Comparison of ENCODE assay signal across 17 cellular contexts in genomic region chr6:47047097-47047478, GRCh38. TPM values are rescaled to one million over a fixed set of nuclear protein-coding genes. Genes with fewer than 3 reads are reported as not detected.
A peak's percentile ranks its signal among the peaks of the same experiment; 100 is the strongest.
DNase-seq lines count a peak whose midpoint lies in the region; ATAC-seq and TF ChIP-seq lines count a peak whose summit lies in the region.
"Had no signal": no experiment of that assay in that cellular context is flagged by ENCODE, and none has a peak within 500 bp of the region (broad histone marks: within the 10 kb centered on the region; RNA-seq: fewer than 3 reads in every experiment).

No MANE protein-coding gene starts in this region.

- no peak overlapping the region for H4K8ac ChIP-seq in mesendoderm (ENCODE audit: low read depth, low read length)

- H3K36me3 ChIP-seq in body of pancreas (replicated peaks in 1 of 2; ENCODE audit: insufficient read depth in 1 of 2, low read depth in 2 of 2) (no peaks in the 10 kb centered on the region), mesendoderm (ENCODE audit: control insufficient read depth, insufficient read depth, low read length) (no peaks in the 10 kb centered on the region), upper lobe of right lung (no peaks in the 10 kb centered on the region)
- H3K36me3 ChIP-seq: sigmoid colon had no signal

- H3K4me3 ChIP-seq in body of pancreas (no peak overlapping the region), mesendoderm (ENCODE audit: low read length) (no peak overlapping the region), upper lobe of right lung (no peak overlapping the region)
- H3K4me3 ChIP-seq: sigmoid colon had no signal

- TF ChIP-seq CTCF in body of pancreas (IDR thresholded peaks at IDR 0.05) (no peak), upper lobe of right lung (IDR thresholded peaks at IDR 0.05) (no peak)

- H3K9me3 Mint-ChIP-seq in stimulated activated naive CD8-positive, alpha-beta T cell treated with anti-CD3 and anti-CD28 coated beads, Interleukin-15, amount 100 ng/mL, for 72 hours = no peaks in the 10 kb centered on the region
- H3K9me3 Mint-ChIP-seq: activated CD4-positive, alpha-beta memory T cell treated with anti-CD3 and anti-CD28 coated beads for 36 hours; activated T-helper 1 cell treated with anti-CD3 and anti-CD28 coated beads, Interleukin-12 subunit alpha, Interleukin-12 subunit beta, Interleukin-2, Interleukin-4 antibody, amounts not matched to agents 30 ng/mL and 10 ng/mL and 1 ng/mL, durations not matched to agents 14 hours and 24 hours and 36 hours; CD4-positive, alpha-beta T cell; effector memory CD8-positive, alpha-beta T cell had no signal

- H2BK120ac ChIP-seq in mesendoderm (ENCODE audit: low read depth, low read length) = no peak overlapping the region

- no peak overlapping the region for H3K4ac ChIP-seq in mesendoderm (ENCODE audit: low read depth, low read length)

- no peak overlapping the region for H3K9ac ChIP-seq in mesendoderm (ENCODE audit: low read length)

- no peak for DNase-seq in stimulated activated naive CD8-positive, alpha-beta T cell treated with anti-CD3 and anti-CD28 coated beads, Interleukin-15, amount 100 ng/mL, for 72 hours
- DNase-seq in stimulated activated naive CD8-positive, alpha-beta T cell treated with anti-CD3 and anti-CD28 coated beads, Interleukin-15, Interleukin-2, amounts not matched to agents 100 U/mL and 50 U/mL, for 24 hours = no peak
- DNase-seq in body of pancreas = no peak
- DNase-seq in mesendoderm = no peak
- DNase-seq in upper lobe of right lung = no peak
- DNase-seq in GDM1 (lab: John Stamatoyannopoulos, UW) = no peak
- no peak for DNase-seq in dermis blood vessel endothelial cell
- DNase-seq: effector memory CD8-positive, alpha-beta T cell; sigmoid colon; stimulated activated CD4-positive, alpha-beta T cell treated with anti-CD3 and anti-CD28 coated beads, Interleukin-4, amount 100 ng/mL, for 4 hours had no signal

- no peaks in the 10 kb centered on the region for H3K4me1 Mint-ChIP-seq in stimulated activated naive CD8-positive, alpha-beta T cell treated with anti-CD3 and anti-CD28 coated beads, Interleukin-15, amount 100 ng/mL, for 72 hours

- no peaks in the 10 kb centered on the region for H3K79me1 ChIP-seq in mesendoderm (ENCODE audit: low read length)

- peak overlapping the region; percentile 96 for H3K18ac ChIP-seq in mesendoderm (ENCODE audit: low read length)

- H2BK5ac ChIP-seq in mesendoderm (ENCODE audit: low read length) = no peak overlapping the region

- 44 to 46% methylated on average over 3 of the region's 3 CpGs for WGBS in body of pancreas, 2 donors
- WGBS in mesendoderm (ENCODE audit: extremely low coverage, insufficient coverage, low lambda C conversion rate) = no CpG with 5 or more reads among the region's 3 CpGs

- H3K4me1 ChIP-seq in body of pancreas (peaks cover 10% of the 10 kb centered on the region), mesendoderm (ENCODE audit: control insufficient read depth, low read depth, low read length) (peaks cover 3% of the 10 kb centered on the region), upper lobe of right lung (peaks cover 14% of the 10 kb centered on the region)

- peak; percentile 12 for ATAC-seq in stimulated activated naive CD8-positive, alpha-beta T cell treated with anti-CD3 and anti-CD28 coated beads, Interleukin-15, amount 100 ng/mL, for 72 hours
- no peak for ATAC-seq in stimulated activated naive CD8-positive, alpha-beta T cell treated with anti-CD3 and anti-CD28 coated beads, Interleukin-15, Interleukin-2, amounts not matched to agents 100 U/mL and 50 U/mL, for 24 hours
- ATAC-seq in body of pancreas (no peak), upper lobe of right lung (no peak), HG02798 (IDR thresholded peaks at IDR 0.05; ENCODE audit: poor library complexity, unreplicated experiment) (no peak)
- ATAC-seq: effector memory CD8-positive, alpha-beta T cell had no signal

- H3K4me3 Mint-ChIP-seq in stimulated activated naive CD8-positive, alpha-beta T cell treated with anti-CD3 and anti-CD28 coated beads, Interleukin-15, amount 100 ng/mL, for 72 hours = no peak overlapping the region
- H3K4me3 Mint-ChIP-seq: activated CD4-positive, alpha-beta memory T cell treated with anti-CD3 and anti-CD28 coated beads for 36 hours; activated T-helper 1 cell treated with anti-CD3 and anti-CD28 coated beads, Interleukin-12 subunit alpha, Interleukin-12 subunit beta, Interleukin-2, Interleukin-4 antibody, amounts not matched to agents 30 ng/mL and 10 ng/mL and 1 ng/mL, durations not matched to agents 14 hours and 24 hours and 36 hours; CD4-positive, alpha-beta T cell; effector memory CD8-positive, alpha-beta T cell had no signal

- H2BK15ac ChIP-seq in mesendoderm (replicated peaks; ENCODE audit: low read depth) = peak overlapping the region; percentile 59

- H3K27ac ChIP-seq in body of pancreas (peak overlapping the region in 3 of 4 donors; percentile 33 to 57 (median 54)), mesendoderm (ENCODE audit: low read depth, low read length) (no peak overlapping the region), upper lobe of right lung (peak overlapping the region; percentile 12)
- H3K27ac ChIP-seq: sigmoid colon had no signal

- no peak overlapping the region for H2AK5ac ChIP-seq in mesendoderm (ENCODE audit: low read length)

- H3K27ac Mint-ChIP-seq in stimulated activated naive CD8-positive, alpha-beta T cell treated with anti-CD3 and anti-CD28 coated beads, Interleukin-15, amount 100 ng/mL, for 72 hours = no peak overlapping the region
- H3K27ac Mint-ChIP-seq: activated CD4-positive, alpha-beta memory T cell treated with anti-CD3 and anti-CD28 coated beads for 36 hours; activated T-helper 1 cell treated with anti-CD3 and anti-CD28 coated beads, Interleukin-12 subunit alpha, Interleukin-12 subunit beta, Interleukin-2, Interleukin-4 antibody, amounts not matched to agents 30 ng/mL and 10 ng/mL and 1 ng/mL, durations not matched to agents 14 hours and 24 hours and 36 hours; CD4-positive, alpha-beta T cell; effector memory CD8-positive, alpha-beta T cell had no signal

- no peak overlapping the region for H3K23ac ChIP-seq in mesendoderm (ENCODE audit: low read length)

- peaks cover 23% of the 10 kb centered on the region for H3K27me3 Mint-ChIP-seq in stimulated activated naive CD8-positive, alpha-beta T cell treated with anti-CD3 and anti-CD28 coated beads, Interleukin-15, amount 100 ng/mL, for 72 hours

- H4K5ac ChIP-seq in mesendoderm (ENCODE audit: low read length) = no peak overlapping the region

- intact Hi-C loops in body of pancreas (cut with DNase I) (loop anchor here (10.0 kb wide), 1 partner anchor 202 kb away; no protein-coding TSS in a partner anchor), upper lobe of right lung (cut with DNase I) (no loop called here)

- TF ChIP-seq POLR2A in body of pancreas (IDR thresholded peaks at IDR 0.05) = no peak

- H3K4me2 ChIP-seq in mesendoderm (ENCODE audit: low read length) = no peak overlapping the region

- H3K9me3 ChIP-seq in body of pancreas = no peaks in the 10 kb centered on the region
- H3K9me3 ChIP-seq in upper lobe of right lung = no peaks in the 10 kb centered on the region
- H3K9me3 ChIP-seq: sigmoid colon had no signal

- no peaks in the 10 kb centered on the region for H3K79me2 ChIP-seq in mesendoderm (ENCODE audit: control insufficient read depth, insufficient read depth, low read length)

- H3K56ac ChIP-seq in mesendoderm (ENCODE audit: low read length) = peak overlapping the region; percentile 45

- H3K27me3 ChIP-seq in body of pancreas = no peaks in the 10 kb centered on the region
- H3K27me3 ChIP-seq in mesendoderm (ENCODE audit: insufficient read depth, low read length, poor library complexity) = no peaks in the 10 kb centered on the region
- no peaks in the 10 kb centered on the region for H3K27me3 ChIP-seq in upper lobe of right lung
- H3K27me3 ChIP-seq: sigmoid colon had no signal

RNA-seq across cellular contexts. Expression of gene ADGRF1, which starts 5.0 kb away (rescaled TPM):
- under 1 TPM in 1 of 2 donors, not detected in 1; 0.52 TPM for total RNA-seq in body of pancreas
- polyA plus RNA-seq in mesendoderm (2013, experiment 1 of 2) = not detected
- not detected for polyA plus RNA-seq in mesendoderm (2013, experiment 2 of 2)
- total RNA-seq in upper lobe of right lung = 12.9 TPM
- under 0.01 TPM in 1 of 2 replicates, not detected in the other for total RNA-seq in dermis blood vessel endothelial cell
- total RNA-seq: activated CD4-positive, alpha-beta memory T cell treated with anti-CD3 and anti-CD28 coated beads for 36 hours; activated T-helper 1 cell treated with anti-CD3 and anti-CD28 coated beads, Interleukin-12 subunit alpha, Interleukin-12 subunit beta, Interleukin-2, Interleukin-4 antibody, amounts not matched to agents 30 ng/mL and 10 ng/mL and 1 ng/mL, durations not matched to agents 14 hours and 24 hours and 36 hours; cardiac septum; CD4-positive, alpha-beta T cell; IMR-90; occipital lobe; sigmoid colon had no signal
- polyA plus RNA-seq: IMR-90 had no signal
